Comparison of ENCODE assay signal across 28 cellular contexts in genomic region chr18:13356032-13356431, GRCh38.
"Had no signal": no experiment of that assay in that cellular context is flagged by ENCODE, and none has a peak within 500 bp of the region (broad histone marks: within the 10 kb centered on the region; RNA-seq: fewer than 3 reads in every experiment).

No MANE protein-coding gene starts in this region.

- ATAC-seq: activated CD4-positive, alpha-beta T cell treated with anti-CD3 and anti-CD28 coated beads for 36 hours; activated CD8-positive, alpha-beta memory T cell treated with anti-CD3 and anti-CD28 coated beads, Interleukin-2, amount 10 ng/mL, durations not matched to agents 7 days and 5 days; activated CD8-positive, alpha-beta T cell treated with anti-CD3 and anti-CD28 coated beads, Interleukin-2, amount 10 ng/mL, durations not matched to agents 7 days and 5 days; activated T-cell treated with anti-CD3 and anti-CD28 coated beads, Interleukin-2, amount 50 U/mL, for 72 hours had no signal

- H3K27me3 Mint-ChIP-seq: activated CD4-positive, alpha-beta T cell treated with anti-CD3 and anti-CD28 coated beads for 36 hours; activated CD4-positive, alpha-beta T cell treated with anti-CD3 and anti-CD28 coated beads, Interleukin-2, amount 10 ng/mL, durations not matched to agents 24 days and 14 days; activated naive CD8-positive, alpha-beta T cell had no signal

- H3K27ac ChIP-seq: brain microvascular endothelial cell, colonic mucosa, epithelial cell of prostate had no signal

- FAIRE-seq: astrocyte, bronchial epithelial cell, endometrium, endothelial cell of umbilical vein, frontal cortex had no signal

- H3K4me1 ChIP-seq: colonic mucosa had no signal

- H3K27ac Mint-ChIP-seq: activated CD4-positive, alpha-beta memory T cell treated with anti-CD3 and anti-CD28 coated beads for 36 hours; activated CD4-positive, alpha-beta T cell treated with anti-CD3 and anti-CD28 coated beads for 36 hours; activated CD4-positive, alpha-beta T cell treated with anti-CD3 and anti-CD28 coated beads, Interleukin-2, amount 10 ng/mL, durations not matched to agents 24 days and 14 days; activated CD8-positive, alpha-beta memory T cell treated with anti-CD3 and anti-CD28 coated beads, Interleukin-2, amount 10 ng/mL, durations not matched to agents 7 days and 5 days; activated CD8-positive, alpha-beta T cell treated with anti-CD3 and anti-CD28 coated beads, Interleukin-2, amount 10 ng/mL, durations not matched to agents 7 days and 5 days; activated naive CD8-positive, alpha-beta T cell; activated T-cell treated with anti-CD3 and anti-CD28 coated beads, Interleukin-2, amount 50 U/mL, for 72 hours had no signal

- H3K9me3 Mint-ChIP-seq: activated T-cell treated with anti-CD3 and anti-CD28 coated beads, Interleukin-2, amount 50 U/mL, for 72 hours had no signal

- H3K9me3 ChIP-seq: colonic mucosa had no signal

- H3K36me3 ChIP-seq: brain microvascular endothelial cell, colonic mucosa had no signal

- H3K4me3 ChIP-seq: colonic mucosa had no signal

- DNase-seq: activated CD4-positive, alpha-beta memory T cell treated with anti-CD3 and anti-CD28 coated beads for 36 hours; activated CD4-positive, alpha-beta T cell treated with anti-CD3 and anti-CD28 coated beads for 36 hours; activated CD4-positive, alpha-beta T cell treated with anti-CD3 and anti-CD28 coated beads, Interleukin-2, amount 10 ng/mL, durations not matched to agents 24 days and 14 days; activated CD4-positive, CD25-positive, alpha-beta regulatory T cell; activated CD4-positive, CD25-positive, alpha-beta regulatory T cell treated with anti-CD3 and anti-CD28 coated beads, Interleukin-2, amount 50 U/mL, for 72 hours; activated CD8-positive, alpha-beta memory T cell treated with anti-CD3 and anti-CD28 coated beads, Interleukin-2, amount 10 ng/mL, durations not matched to agents 7 days and 5 days; activated CD8-positive, alpha-beta memory T cell treated with anti-CD3 and anti-CD28 coated beads, Interleukin-2, amount 50 U/mL, for 4 hours; activated CD8-positive, alpha-beta T cell treated with anti-CD3 and anti-CD28 coated beads, Interleukin-2, amount 10 ng/mL, durations not matched to agents 7 days and 5 days; activated effector memory CD4-positive, alpha-beta T cell treated with Interleukin-2 at 50 U/mL for 16 hours; activated gamma-delta T cell treated with Interleukin-2 at 50 U/mL for 16 hours; activated naive CD4-positive, alpha-beta T cell treated with anti-CD3 and anti-CD28 coated beads, Interleukin-2, amount 50 U/mL, for 16 hours; activated naive CD4-positive, alpha-beta T cell treated with Interleukin-2 at 50 U/mL for 16 hours; activated T-cell treated with anti-CD3 and anti-CD28 coated beads, Interleukin-2, amount 50 U/mL, for 1 hour; activated T-cell treated with anti-CD3 and anti-CD28 coated beads, Interleukin-2, amount 50 U/mL, for 72 hours; amniotic stem cell; anterior cingulate cortex; brain microvascular endothelial cell; colonic mucosa; effector CD8-positive, alpha-beta T cell; foreskin fibroblast; T-helper 9 cell had no signal

- H3K27me3 ChIP-seq: brain microvascular endothelial cell, colonic mucosa had no signal

- H3K4me3 Mint-ChIP-seq: activated CD4-positive, alpha-beta memory T cell treated with anti-CD3 and anti-CD28 coated beads for 36 hours; activated CD4-positive, alpha-beta T cell treated with anti-CD3 and anti-CD28 coated beads for 36 hours; activated CD4-positive, alpha-beta T cell treated with anti-CD3 and anti-CD28 coated beads, Interleukin-2, amount 10 ng/mL, durations not matched to agents 24 days and 14 days; activated CD8-positive, alpha-beta memory T cell treated with anti-CD3 and anti-CD28 coated beads, Interleukin-2, amount 10 ng/mL, durations not matched to agents 7 days and 5 days; activated CD8-positive, alpha-beta T cell treated with anti-CD3 and anti-CD28 coated beads, Interleukin-2, amount 10 ng/mL, durations not matched to agents 7 days and 5 days; activated naive CD8-positive, alpha-beta T cell; activated T-cell treated with anti-CD3 and anti-CD28 coated beads, Interleukin-2, amount 50 U/mL, for 72 hours had no signal
